ENCODE assay signal across 8 cellular contexts in the genomic region with DNA sequence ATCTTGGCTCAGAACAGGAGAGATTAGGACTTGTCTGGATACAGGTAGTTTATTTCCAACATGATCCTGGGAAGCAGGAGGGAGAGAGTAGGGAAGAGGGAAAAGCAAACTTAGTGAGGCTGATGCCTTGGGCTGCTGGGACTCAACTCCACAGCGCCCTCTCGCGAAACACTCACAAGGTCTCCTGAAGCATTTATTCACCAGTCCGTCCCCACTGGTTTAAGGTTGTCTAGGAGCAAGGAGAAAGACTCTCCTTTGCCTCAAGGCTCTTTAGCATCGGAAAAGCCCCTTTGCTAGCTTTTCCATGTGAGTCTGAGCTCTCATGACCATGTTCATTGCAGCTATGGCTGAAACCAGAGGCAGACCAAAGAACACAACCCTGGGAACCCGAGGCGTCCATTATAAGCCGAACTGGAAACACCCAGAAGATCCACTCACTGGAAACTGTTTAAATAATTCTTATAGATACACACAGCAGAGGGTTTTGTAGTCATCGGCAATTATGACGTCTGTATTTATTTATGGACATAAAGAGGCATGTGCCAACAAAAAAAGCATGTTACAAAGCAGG.
DNase-seq lines count a peak whose midpoint lies in the region; TF ChIP-seq lines count a peak whose summit lies in the region.

No MANE protein-coding gene starts in this region.

- H3K4me2 ChIP-seq in hepatocyte, result peak overlapping the region; percentile 65

- H3K9me2 ChIP-seq in hepatocyte (replicated peaks; ENCODE audit: insufficient read depth), result no peaks in the 10 kb centered on the region

- H4K20me1 ChIP-seq in hepatocyte (ENCODE audit: insufficient read depth, poor library complexity, severe bottlenecking), result no peaks in the 10 kb centered on the region

- no peak overlapping the region for H3K4me3 ChIP-seq in astrocyte of the cerebellum (ENCODE audit: low read depth, low read length)
- H3K4me3 ChIP-seq in hepatocyte, result no peak overlapping the region
- no peak overlapping the region for H3K4me3 ChIP-seq in sigmoid colon

- H3K4me1 ChIP-seq in hepatocyte (ENCODE audit: insufficient read depth), result peaks cover 8% of the 10 kb centered on the region
- peaks cover 0 to 3% (median 0%) of the 10 kb centered on the region in 4 donors for H3K4me1 ChIP-seq in sigmoid colon

- H3K36me3 ChIP-seq in hepatocyte (replicated peaks; ENCODE audit: insufficient read depth, low read depth) (no peaks in the 10 kb centered on the region), sigmoid colon (no peaks in the 10 kb centered on the region)

- intact Hi-C loops in sigmoid colon (cut with DNase I), result no loop called here

- peak overlapping the region; percentile 38 for H2AFZ ChIP-seq in hepatocyte

- TF ChIP-seq CTCF in astrocyte of the cerebellum (IDR thresholded peaks at IDR 0.05; ENCODE audit: low read depth, low read length, missing control alignments) (peak; percentile 71), hepatocyte (IDR thresholded peaks at IDR 0.05; ENCODE audit: poor library complexity) (peak; percentile 65), sigmoid colon (IDR thresholded peaks at IDR 0.05) (peak in 1 of 4 experiments; percentile 39)

- TF ChIP-seq EP300 in sigmoid colon (IDR thresholded peaks at IDR 0.05), result no peak

- H3K27ac ChIP-seq in hepatocyte, result peak overlapping the region; percentile 38
- no peak overlapping the region for H3K27ac ChIP-seq in sigmoid colon

- in situ Hi-C loops in astrocyte of the cerebellum (cut with HindIII; ENCODE audit: low sequenced_read_pairs), result no loop called here

- no peaks in the 10 kb centered on the region for H3K79me2 ChIP-seq in hepatocyte

- no peaks in the 10 kb centered on the region for H3K9me3 ChIP-seq in hepatocyte (ENCODE audit: low read depth)
- H3K9me3 ChIP-seq in sigmoid colon, result no peaks in the 10 kb centered on the region

- peak; percentile 17 for DNase-seq in activated T-cell treated with anti-CD3 and anti-CD28 coated beads for 1 hour (ENCODE audit: low read depth)
- DNase-seq in activated T-cell treated with anti-CD3 and anti-CD28 coated beads for 4 hours, result no peak
- peak; percentile 58 to 64 for DNase-seq in NOMO-1 (lab: John Stamatoyannopoulos, UW; ENCODE audit: unreplicated experiment in 2 of 2)
- peak; percentile 41 for DNase-seq in astrocyte of the cerebellum (ENCODE audit: low read depth)
- peak; percentile 86 for DNase-seq in hepatocyte (ENCODE audit: low spot score)
- peak; percentile 68 for DNase-seq in sigmoid colon
- DNase-seq in effector CD4-positive, alpha-beta T cell, result no peak
- DNase-seq in NCI-H2029 treated with DMSO at 0.1 percent for 48 hours (lab: John Stamatoyannopoulos, UW), result no peak

- no peaks in the 10 kb centered on the region for H3K27me3 ChIP-seq in hepatocyte
- no peaks in the 10 kb centered on the region for H3K27me3 ChIP-seq in sigmoid colon

- TF ChIP-seq POLR2A in sigmoid colon (IDR thresholded peaks at IDR 0.05), result no peak

- WGBS in hepatocyte (ENCODE audit: low lambda C conversion rate, missing lambda C conversion rate), result 51% methylated on average over 10 of the region's 10 CpGs
- WGBS in sigmoid colon, 2 donors, result 44 to 61% methylated on average over 10 of the region's 10 CpGs

Comparison
In these comparisons a context has a peak if more than half of its experiments do, and no peak if none do; other contexts are left out.
1. DNase-seq: peak in activated T-cell treated with anti-CD3 and anti-CD28 coated beads for 1 hour (single experiment), NOMO-1 (2 of 2), astrocyte of the cerebellum (single experiment), hepatocyte (single experiment) and sigmoid colon (single experiment); none in activated T-cell treated with anti-CD3 and anti-CD28 coated beads for 4 hours (single experiment), effector CD4-positive, alpha-beta T cell (single experiment) and NCI-H2029 treated with DMSO at 0.1 percent for 48 hours (single experiment).